ENCODE assay signal across 1 cellular context in genomic region chr9:99592834-99593584, GRCh38.
TF ChIP-seq lines count a peak whose summit lies in the region.

No MANE protein-coding gene starts in this region.

TF ChIP-seq in K562, 482 proteins besides CTCF, POLR2A, EP300 and RAD21 (continued from another document):
- TF ChIP-seq TFE3 (CRISPR knock-in tag; IDR thresholded peaks at IDR 0.05) (peak; percentile 49), ZNF644 (tag; IDR thresholded peaks at IDR 0.05; ENCODE audit: low read depth) (no peak), ZNF347 (CRISPR knock-in tag; IDR thresholded peaks at IDR 0.05; ENCODE audit: low read depth) (no peak)
TF ChIP-seq in K562: peak in this region for 1.
